Comparison of ENCODE assay signal across 1 cellular context in the genomic region with DNA sequence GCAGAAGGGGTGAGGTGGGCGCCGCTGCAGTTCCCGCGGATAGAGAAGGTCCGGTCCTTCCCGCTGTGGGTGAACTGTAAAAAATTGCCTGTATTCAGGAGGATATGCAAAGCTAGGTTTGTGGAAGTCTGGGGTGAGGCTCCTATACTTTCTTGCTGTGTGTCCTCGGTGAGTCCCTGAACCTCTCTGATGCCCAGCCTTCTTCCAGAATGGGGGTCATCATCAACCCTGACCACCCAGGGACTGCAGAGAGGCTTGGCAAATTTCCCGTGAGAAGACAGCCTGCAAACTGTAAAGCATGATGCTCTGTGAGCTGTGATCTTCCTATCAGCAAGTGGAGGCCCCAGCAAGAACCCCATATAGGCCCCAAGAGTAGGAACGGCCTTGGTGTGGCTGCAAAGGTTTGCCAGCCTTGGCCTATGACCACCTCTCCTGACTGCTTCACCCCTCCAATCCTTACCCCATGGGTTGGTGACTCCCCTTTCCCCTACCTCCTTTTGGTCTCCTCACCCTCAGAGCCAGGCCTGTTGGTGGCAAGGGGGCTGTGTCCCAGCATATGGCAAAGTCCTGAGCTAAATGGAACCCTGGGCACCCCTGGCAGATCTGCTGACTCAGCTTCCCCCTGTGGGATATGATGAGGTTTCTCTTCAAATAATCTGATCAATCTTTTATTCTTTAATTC.
TF ChIP-seq lines count a peak whose summit lies in the region.

No MANE protein-coding gene starts in this region.

TF ChIP-seq in HCT116, 20 proteins besides CTCF, POLR2A, EP300 and RAD21 (continued from another document):
- TF ChIP-seq ZFX (IDR thresholded peaks at IDR 0.05): no peak
- no peak for TF ChIP-seq POLR2AphosphoS5 (IDR thresholded peaks at IDR 0.05; ENCODE audit: low read depth, low read length)
- TF ChIP-seq, protein P1, sequence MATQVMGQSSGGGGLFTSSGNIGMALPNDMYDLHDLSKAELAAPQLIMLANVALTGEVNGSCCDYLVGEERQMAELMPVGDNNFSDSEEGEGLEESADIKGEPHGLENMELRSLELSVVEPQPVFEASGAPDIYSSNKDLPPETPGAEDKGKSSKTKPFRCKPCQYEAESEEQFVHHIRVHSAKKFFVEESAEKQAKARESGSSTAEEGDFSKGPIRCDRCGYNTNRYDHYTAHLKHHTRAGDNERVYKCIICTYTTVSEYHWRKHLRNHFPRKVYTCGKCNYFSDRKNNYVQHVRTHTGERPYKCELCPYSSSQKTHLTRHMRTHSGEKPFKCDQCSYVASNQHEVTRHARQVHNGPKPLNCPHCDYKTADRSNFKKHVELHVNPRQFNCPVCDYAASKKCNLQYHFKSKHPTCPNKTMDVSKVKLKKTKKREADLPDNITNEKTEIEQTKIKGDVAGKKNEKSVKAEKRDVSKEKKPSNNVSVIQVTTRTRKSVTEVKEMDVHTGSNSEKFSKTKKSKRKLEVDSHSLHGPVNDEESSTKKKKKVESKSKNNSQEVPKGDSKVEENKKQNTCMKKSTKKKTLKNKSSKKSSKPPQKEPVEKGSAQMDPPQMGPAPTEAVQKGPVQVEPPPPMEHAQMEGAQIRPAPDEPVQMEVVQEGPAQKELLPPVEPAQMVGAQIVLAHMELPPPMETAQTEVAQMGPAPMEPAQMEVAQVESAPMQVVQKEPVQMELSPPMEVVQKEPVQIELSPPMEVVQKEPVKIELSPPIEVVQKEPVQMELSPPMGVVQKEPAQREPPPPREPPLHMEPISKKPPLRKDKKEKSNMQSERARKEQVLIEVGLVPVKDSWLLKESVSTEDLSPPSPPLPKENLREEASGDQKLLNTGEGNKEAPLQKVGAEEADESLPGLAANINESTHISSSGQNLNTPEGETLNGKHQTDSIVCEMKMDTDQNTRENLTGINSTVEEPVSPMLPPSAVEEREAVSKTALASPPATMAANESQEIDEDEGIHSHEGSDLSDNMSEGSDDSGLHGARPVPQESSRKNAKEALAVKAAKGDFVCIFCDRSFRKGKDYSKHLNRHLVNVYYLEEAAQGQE (IDR thresholded peaks at IDR 0.05; ENCODE audit: low read depth): no peak
- no peak for TF ChIP-seq FOSL1 (IDR thresholded peaks at IDR 0.05; ENCODE audit: low read depth)
- TF ChIP-seq EZH2phosphoT487 (IDR thresholded peaks at IDR 0.05; ENCODE audit: borderline replicate concordance): no peak
- TF ChIP-seq ELF1 (IDR thresholded peaks at IDR 0.05; ENCODE audit: borderline replicate concordance, low read depth): no peak
- TF ChIP-seq YY1 (IDR thresholded peaks at IDR 0.05; ENCODE audit: extremely low read depth, insufficient replicate concordance, low read depth, low read length): no peak
- TF ChIP-seq SRF (IDR thresholded peaks at IDR 0.05; ENCODE audit: low read depth): no peak
- TF ChIP-seq CBX3 (IDR thresholded peaks at IDR 0.05; ENCODE audit: low read depth): no peak
- no peak for TF ChIP-seq EZH2 (IDR thresholded peaks at IDR 0.05)
- TF ChIP-seq, protein P2, sequence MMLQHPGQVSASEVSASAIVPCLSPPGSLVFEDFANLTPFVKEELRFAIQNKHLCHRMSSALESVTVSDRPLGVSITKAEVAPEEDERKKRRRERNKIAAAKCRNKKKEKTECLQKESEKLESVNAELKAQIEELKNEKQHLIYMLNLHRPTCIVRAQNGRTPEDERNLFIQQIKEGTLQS (IDR thresholded peaks at IDR 0.05): no peak
- TF ChIP-seq TCF7L2 (IDR thresholded peaks at IDR 0.05; ENCODE audit: borderline replicate concordance, extremely low read depth, insufficient read depth, insufficient read length): no peak
- TF ChIP-seq ZNF274 (IDR thresholded peaks at IDR 0.05; ENCODE audit: low read depth, low read length): no peak
TF ChIP-seq in HCT116: peak in this region for 0.
